Comparison of ENCODE assay signal across 25 cellular contexts in the genomic region with DNA sequence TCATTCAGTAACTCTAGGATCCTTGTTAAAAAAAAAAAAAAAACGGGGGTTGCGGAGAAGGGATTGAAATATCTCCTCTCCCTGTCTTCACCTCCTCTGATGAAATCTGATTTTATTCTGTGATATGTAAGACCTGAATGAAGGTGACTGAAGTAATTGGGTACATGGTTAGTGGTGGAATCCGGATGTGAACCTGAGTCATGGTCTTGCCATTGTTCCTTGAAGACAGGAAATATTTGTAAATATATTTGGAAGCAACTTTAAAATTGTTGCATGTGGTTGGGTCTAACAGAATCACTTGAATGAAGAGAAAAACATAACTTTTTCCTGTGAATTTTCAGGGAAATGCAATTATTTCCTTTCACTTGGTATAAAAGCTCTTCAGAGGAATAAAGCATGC. TPM values are rescaled to one million over a fixed set of nuclear protein-coding genes. Genes with fewer than 3 reads are reported as not detected.
A peak's percentile ranks its signal among the peaks of the same experiment; 100 is the strongest.
DNase-seq lines count a peak whose midpoint lies in the region; ATAC-seq, FAIRE-seq and TF ChIP-seq lines count a peak whose summit lies in the region.
"Had no signal": no experiment of that assay in that cellular context is flagged by ENCODE, and none has a peak within 500 bp of the region (broad histone marks: within the 10 kb centered on the region; RNA-seq: fewer than 3 reads in every experiment).

No MANE protein-coding gene starts in this region.

- no peak for FAIRE-seq in urothelium cell line (lab: Jason Lieb, UNC)
- FAIRE-seq: A204.1, D721Med, G401.6 had no signal

- H3K4me3 Mint-ChIP-seq in MCF 10A (ENCODE audit: unreplicated experiment), result no peak overlapping the region
- H3K4me3 Mint-ChIP-seq: HFFc6 had no signal

- DNase-seq in MCF 10A (ENCODE audit: unreplicated experiment) (peak; percentile 71), breast epithelium (ENCODE audit: low spot score in 2 of 2) (no peak), RWPE1 (ENCODE audit: low spot score) (peak; percentile 50), fibroblast of pulmonary artery (ENCODE audit: low read depth) (peak; percentile 80), urothelium cell line (ENCODE audit: low spot score) (peak; percentile 44), iPS-NIHi11 (ENCODE audit: low spot score) (no peak), NCI-H1694 (lab: John Stamatoyannopoulos, UW) (no peak)
- DNase-seq: DND-41, H7, HFFc6, IMR-90, MG63, NCI-H1105, NCI-H1694 treated with DMSO at 0.1 percent for 48 hours, NCI-H2227 treated with DMSO at 0.1 percent for 48 hours, NCI-H510A treated with DMSO at 0.1 percent for 48 hours, NCI-H774, Right ventricle myocardium superior had no signal

- intact Hi-C loops in MCF 10A (cut with micrococcal nuclease) (no loop called here), breast epithelium (cut with DNase I; ENCODE audit: low total_unique reads) (no loop called here)

- no peak for ATAC-seq in GM21737 (IDR thresholded peaks at IDR 0.05; ENCODE audit: unreplicated experiment)
- ATAC-seq: Panc1 had no signal

- H3K9me3 Mint-ChIP-seq in MCF 10A (ENCODE audit: unreplicated experiment), result peaks cover 8% of the 10 kb centered on the region
- H3K9me3 Mint-ChIP-seq: HFFc6 had no signal

- no peak for TF ChIP-seq POLR2A in breast epithelium (IDR thresholded peaks at IDR 0.05)

- no peaks in the 10 kb centered on the region for H3K27me3 Mint-ChIP-seq in MCF 10A (ENCODE audit: insufficient read depth, unreplicated experiment)

- no peaks in the 10 kb centered on the region for H3K27me3 ChIP-seq in breast epithelium
- H3K27me3 ChIP-seq: MG63 had no signal

- CTCF ChIA-PET in MCF 10A (lab: Yijun Ruan, JAX) (interaction anchor here (0.5 to 0.7 kb wide), 3 partner anchors 14 to 173 kb away, joined by 3 to 4 read pairs (median 3); no protein-coding TSS in a partner anchor), RWPE1 (lab: Yijun Ruan, JAX) (no interaction called here)

- POLR2A ChIA-PET in MCF 10A (lab: Yijun Ruan, JAX), result interaction anchor here (0.6 to 9.4 kb wide), 5 partner anchors 7 to 30 kb away, joined by 3 to 131 read pairs (median 5); no protein-coding TSS in a partner anchor
- POLR2A ChIA-PET in RWPE1 (lab: Yijun Ruan, JAX; ENCODE audit: low non-redundant PET), result no interaction called here

- H3K27ac ChIP-seq in breast epithelium (no peak overlapping the region), RWPE1 (no peak overlapping the region)
- H3K27ac ChIP-seq: SK-N-MC had no signal

- H3K4me3 ChIP-seq in breast epithelium (no peak overlapping the region), fibroblast of pulmonary artery (replicated peaks; ENCODE audit: low read depth, low read length) (no peak overlapping the region)
- H3K4me3 ChIP-seq: MG63, SK-N-MC had no signal

- H3K4me1 ChIP-seq in breast epithelium, result no peaks in the 10 kb centered on the region

- H3K4me1 Mint-ChIP-seq in MCF 10A (ENCODE audit: insufficient read depth, unreplicated experiment), result peaks cover 46% of the 10 kb centered on the region

- BruUV-seq in MCF 10A (replicated peaks; lab: Mats Ljungman, UMichigan), result no TSS peak

- no peaks in the 10 kb centered on the region for H3K9me3 ChIP-seq in breast epithelium
- H3K9me3 ChIP-seq: MG63 had no signal

- peaks cover 8% of the 10 kb centered on the region for H3K36me3 Mint-ChIP-seq in MCF 10A (ENCODE audit: insufficient read depth, unreplicated experiment)

- no peaks in the 10 kb centered on the region for H3K36me3 ChIP-seq in breast epithelium
- H3K36me3 ChIP-seq: MG63 had no signal

- TF ChIP-seq CTCF in MCF 10A (IDR thresholded peaks at IDR 0.05; ENCODE audit: unreplicated experiment) (no peak), breast epithelium (IDR thresholded peaks at IDR 0.05) (no peak), RWPE1 (conservative IDR thresholded peaks at IDR 0.05; ENCODE audit: low read depth) (no peak), fibroblast of pulmonary artery (IDR thresholded peaks at IDR 0.05; ENCODE audit: low read length, missing control alignments) (no peak)

- no peak overlapping the region for H3K27ac Mint-ChIP-seq in MCF 10A (ENCODE audit: low read depth, unreplicated experiment)
- H3K27ac Mint-ChIP-seq: HFFc6 had no signal

RNA-seq across cellular contexts. Expression of a gene that starts 3.0 kb away (rescaled TPM):
- 99.1 and 170 TPM in 2 replicates for total RNA-seq in MCF 10A (2022)
- under 1 TPM in 1 of 3 donors, not detected in 2; 0.44 TPM for total RNA-seq in breast epithelium
- total RNA-seq: HT-29, Right ventricle myocardium superior had no signal

RNA-seq across cellular contexts. Expression of a gene that starts 22.9 kb away (rescaled TPM):
- total RNA-seq in MCF 10A (2022) (14.7 and 21.6 TPM in 2 replicates), breast epithelium (under 1 TPM in 1 of 3 donors, not detected in 2; 0.96 TPM)

RNA-seq across cellular contexts. Expression of a gene that starts 49.3 kb away (rescaled TPM):
- total RNA-seq in MCF 10A (2022) (5.4 and 5.5 TPM in 2 replicates), breast epithelium (1 to 10 TPM in 1 of 3 donors, not detected in 2; 8.0 TPM)
- total RNA-seq: H7 had no signal

Comparison
In these comparisons a context has a peak if more than half of its experiments do, and no peak if none do; other contexts are left out.
1. DNase-seq: peak in MCF 10A (single experiment), RWPE1 (single experiment), fibroblast of pulmonary artery (single experiment) and urothelium cell line (single experiment); none in breast epithelium (0 of 2), iPS-NIHi11 (single experiment) and NCI-H1694 (single experiment).
2. RNA of a gene that starts 3.0 kb away (total RNA-seq): 99.1 to 170 TPM in MCF 10A; 0.44 TPM in breast epithelium; every median in the first group is over 10 times any median in the second.